Comparison of ENCODE assay signal across 20 cellular contexts in the genomic region with DNA sequence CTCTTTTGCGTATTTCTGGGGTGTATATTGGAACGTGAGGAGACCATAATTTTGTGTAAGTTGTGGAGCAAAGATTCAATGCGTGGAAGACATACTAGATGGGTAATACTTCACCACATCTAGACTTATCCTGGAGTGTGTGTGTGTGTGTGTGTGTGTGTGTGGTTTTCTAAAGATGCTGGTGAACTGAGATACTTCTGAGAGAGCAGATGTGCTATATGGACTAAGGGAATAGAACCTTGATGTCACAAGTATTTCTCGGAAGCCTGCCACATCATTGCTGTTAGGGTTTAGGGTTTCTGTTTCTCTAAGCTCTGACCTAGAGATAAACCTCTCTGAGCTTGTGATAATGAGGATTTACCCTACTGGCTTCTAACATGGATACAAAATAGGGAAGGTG.
"Had no signal": no experiment of that assay in that cellular context is flagged by ENCODE, and none has a peak within 500 bp of the region (broad histone marks: within the 10 kb centered on the region; RNA-seq: fewer than 3 reads in every experiment).

No MANE protein-coding gene starts in this region.

- H3K9ac ChIP-seq: KMS-11 had no signal

- H3K27me3 Mint-ChIP-seq: IgD-negative memory B cell had no signal

- H3K27ac Mint-ChIP-seq: IgD-negative memory B cell had no signal

- H3K27ac ChIP-seq: KMS-11, RWPE1 had no signal

- H3K36me3 Mint-ChIP-seq: IgD-negative memory B cell had no signal

- H3K4me3 ChIP-seq: K562 had no signal

- DNase-seq: Kasumi-1, MM.1S, NCI-H1092 treated with DMSO at 0.1 percent for 48 hours, NCI-H1436, NCI-H187, NCI-H2029, NCI-H2081 treated with DMSO at 0.1 percent for 48 hours, NCI-H2171 treated with DMSO at 0.1 percent for 48 hours, NCI-H345, NCI-H446 treated with DMSO at 0.1 percent for 48 hours, NCI-H510A treated with DMSO at 0.1 percent for 48 hours, NCI-H526, PC-3, SHP77 had no signal

- H3K4me3 Mint-ChIP-seq: IgD-negative memory B cell had no signal

- H3K4me2 ChIP-seq: KMS-11 had no signal

- H3K4me1 Mint-ChIP-seq: IgD-negative memory B cell had no signal

- ATAC-seq: K562, Panc1, PC-3, SK-N-SH treated with all-trans-retinoic acid at 6 μM for 48 hours had no signal
